ENCODE assay signal across 28 cellular contexts in the genomic region with DNA sequence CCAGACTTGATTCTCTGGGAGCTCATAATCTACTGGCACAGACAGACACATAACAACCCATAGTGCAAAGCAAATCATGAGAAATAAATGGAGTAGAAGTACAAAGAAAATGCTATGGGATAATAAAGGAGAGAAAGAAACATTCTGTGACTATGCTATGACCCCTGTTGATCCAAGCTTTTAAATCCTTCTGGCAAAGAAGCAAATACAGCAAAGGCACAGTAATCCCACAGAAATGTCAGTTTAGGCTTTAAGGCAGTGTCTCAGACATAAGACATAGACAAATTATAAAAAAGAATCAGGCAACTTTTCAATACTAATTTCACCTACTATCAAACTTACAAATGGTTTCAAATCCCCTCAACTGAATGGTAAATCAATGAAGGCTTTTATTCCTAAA. TPM values are rescaled to one million over a fixed set of nuclear protein-coding genes. Genes with fewer than 3 reads are reported as not detected.
DNase-seq lines count a peak whose midpoint lies in the region; ATAC-seq and TF ChIP-seq lines count a peak whose summit lies in the region.
"Had no signal": no experiment of that assay in that cellular context is flagged by ENCODE, and none has a peak within 500 bp of the region (broad histone marks: within the 10 kb centered on the region; RNA-seq: fewer than 3 reads in every experiment).

No MANE protein-coding gene starts in this region.

- TF ChIP-seq CTCF in IMR-90 (conservative IDR thresholded peaks at IDR 0.05; ENCODE audit: low read depth, low read length): no peak
- TF ChIP-seq CTCF in neutrophil (IDR thresholded peaks at IDR 0.05): no peak
- no peak for TF ChIP-seq CTCF in upper lobe of left lung (IDR thresholded peaks at IDR 0.05)

- H3K27ac ChIP-seq in IMR-90 (ENCODE audit: insufficient read depth, low read length): no peak overlapping the region
- peak overlapping the region; percentile 40 for H3K27ac ChIP-seq in neutrophil
- peak overlapping the region in 2 of 4 donors; percentile 16 to 49 for H3K27ac ChIP-seq in upper lobe of left lung
- H3K27ac ChIP-seq: A549, KMS-11, SK-N-MC had no signal

- in situ Hi-C loops in IMR-90 (cut with MboI; ENCODE audit: low sequenced_read_pairs): no loop called here

- H3K4me2 ChIP-seq in IMR-90 (ENCODE audit: low read depth, low read length): no peak overlapping the region
- H3K4me2 ChIP-seq: A549, GM23338, KMS-11 had no signal

- H2AFZ ChIP-seq in IMR-90 (replicated peaks; ENCODE audit: low read length, poor library complexity): no peak overlapping the region
- H2AFZ ChIP-seq: GM23338 had no signal

- H2BK15ac ChIP-seq in IMR-90 (ENCODE audit: low read depth, low read length): no peak overlapping the region

- no peak overlapping the region for H3K18ac ChIP-seq in IMR-90 (ENCODE audit: low read depth, low read length)

- CTCF ChIA-PET in IMR-90 (lab: Yijun Ruan, JAX): no interaction called here

- BruUV-seq in IMR-90 (replicated peaks; lab: Mats Ljungman, UMichigan): no TSS peak

- no peak overlapping the region for H4K5ac ChIP-seq in IMR-90 (ENCODE audit: low read depth, low read length)

- TF ChIP-seq RAD21 in IMR-90 (IDR thresholded peaks at IDR 0.05; ENCODE audit: low read length): no peak

- no peak overlapping the region for H2BK5ac ChIP-seq in IMR-90 (ENCODE audit: low read depth, low read length, poor library complexity, severe bottlenecking)

- peaks cover 2% of the 10 kb centered on the region; the same call in 1 of the 2 replicates for H3K4me1 ChIP-seq in IMR-90 (ENCODE audit: control insufficient read depth, insufficient read depth, low read length)
- peaks cover 17 to 25% of the 10 kb centered on the region in 2 experiments for H3K4me1 ChIP-seq in neutrophil (ENCODE audit: control insufficient read depth in 1 of 2, insufficient read depth in 1 of 2, low read depth in 1 of 2, low read length in 1 of 2)
- peaks cover 11 to 43% (median 20%) of the 10 kb centered on the region in 4 donors for H3K4me1 ChIP-seq in upper lobe of left lung
- H3K4me1 ChIP-seq: A549, Caco-2, HAP-1 had no signal

- no peak overlapping the region for H3K14ac ChIP-seq in IMR-90 (replicated peaks; ENCODE audit: low read depth, low read length)

- TF ChIP-seq EP300 in upper lobe of left lung (IDR thresholded peaks at IDR 0.05): no peak

- no peak overlapping the region for H3K9ac ChIP-seq in IMR-90 (ENCODE audit: low read depth, low read length)
- H3K9ac ChIP-seq: KMS-11 had no signal

- H2BK120ac ChIP-seq in IMR-90 (ENCODE audit: low read depth, low read length): no peak overlapping the region

- POLR2A ChIA-PET in IMR-90 (lab: Charles Lee; ENCODE audit: unreplicated experiment): no interaction called here

- H3K4ac ChIP-seq in IMR-90 (ENCODE audit: low read depth, low read length): no peak overlapping the region

- H3K27me3 ChIP-seq in IMR-90 (ENCODE audit: control insufficient read depth, insufficient read depth, low read length) (no peaks in the 10 kb centered on the region), neutrophil (no peaks in the 10 kb centered on the region), upper lobe of left lung (no peaks in the 10 kb centered on the region)

- H2BK20ac ChIP-seq in IMR-90 (ENCODE audit: low read depth, low read length): no peak overlapping the region

- peaks cover 1% of the 10 kb centered on the region; the same call in 1 of the 2 replicates for H3K36me3 ChIP-seq in IMR-90 (ENCODE audit: control insufficient read depth, insufficient read depth, low read length)
- H3K36me3 ChIP-seq in neutrophil: peaks cover 9% of the 10 kb centered on the region
- peaks cover 3 to 16% (median 6%) of the 10 kb centered on the region in 4 donors for H3K36me3 ChIP-seq in upper lobe of left lung

- no peak overlapping the region for H2AK9ac ChIP-seq in IMR-90 (replicated peaks; ENCODE audit: low read depth, low read length, poor library complexity)

- peaks cover 25 to 64% of the 10 kb centered on the region in 2 experiments for H3K79me1 ChIP-seq in IMR-90 (ENCODE audit: low read depth in 1 of 2, low read length in 2 of 2)

- H3K9me1 ChIP-seq in IMR-90 (ENCODE audit: insufficient read depth, low read length): peaks cover 4% of the 10 kb centered on the region; the same call in 1 of the 2 replicates

- intact Hi-C loops in IMR-90 (cut with micrococcal nuclease): no loop called here

- no peak overlapping the region for H3K23ac ChIP-seq in IMR-90 (ENCODE audit: low read depth, low read length)

- TF ChIP-seq POLR2A in IMR-90 (IDR thresholded peaks at IDR 0.05; ENCODE audit: low read depth, low read length) (no peak), upper lobe of left lung (IDR thresholded peaks at IDR 0.05) (no peak)

- H3K4me3 ChIP-seq in IMR-90 (ENCODE audit: insufficient read depth, low read depth, low read length) (no peak overlapping the region), neutrophil (ENCODE audit: low read depth in 1 of 2, low read length in 1 of 2) (no peak overlapping the region), upper lobe of left lung (no peak overlapping the region)
- H3K4me3 ChIP-seq: A549, GM12878, GM23338, HAP-1, SK-N-MC had no signal

- DNase-seq in EH (ENCODE audit: low read depth) (peak; percentile 21), IMR-90 (peak; percentile 42), fibroblast of peridontal ligament (ENCODE audit: extremely low read depth) (peak; percentile 32), RKO (ENCODE audit: low spot score) (no peak), upper lobe of left lung (no peak), hepatic stellate cell (ENCODE audit: low spot score) (no peak)
- DNase-seq: C1 segment of cervical spinal cord; Caco-2; CD8-positive, alpha-beta T cell; EL; GDM1; MM.1S; NCI-H1694; NCI-H2029 treated with DMSO at 0.1 percent for 48 hours; NCI-H2227 treated with DMSO at 0.1 percent for 48 hours; NCI-H510A; NCI-H69; SHP77 treated with DMSO at 0.1 percent for 48 hours; SW 1271 had no signal

- no peak overlapping the region for H2AK5ac ChIP-seq in IMR-90 (ENCODE audit: low read depth, low read length)

- H3K9me3 ChIP-seq in IMR-90 (ENCODE audit: control insufficient read depth, insufficient read depth, low read length) (no peaks in the 10 kb centered on the region), neutrophil (no peaks in the 10 kb centered on the region), upper lobe of left lung (no peaks in the 10 kb centered on the region)
- H3K9me3 ChIP-seq: A549, Caco-2, HAP-1 had no signal

- peaks cover 49% of the 10 kb centered on the region for H4K20me1 ChIP-seq in IMR-90 (ENCODE audit: insufficient read depth, low read length)

- H4K8ac ChIP-seq in IMR-90 (ENCODE audit: low read depth in 2 of 2, low read length in 2 of 2): no peak overlapping the region

- peak; percentile 23; the same call in 1 of the 2 replicates for ATAC-seq in IMR-90 (ENCODE audit: low read depth)
- ATAC-seq in GM18858 (IDR thresholded peaks at IDR 0.05; ENCODE audit: unreplicated experiment): no peak
- ATAC-seq in upper lobe of left lung (ENCODE audit: low FRiP score in 2 of 2): no peak
- ATAC-seq: A549; CD8-positive, alpha-beta T cell; GM12878; GM23338; Panc1 had no signal

- dilution Hi-C loops in IMR-90 (cut with HindIII; ENCODE audit: low sequenced_read_pairs, unreplicated experiment): no loop called here

- H4K91ac ChIP-seq in IMR-90 (ENCODE audit: insufficient read depth, low read depth, low read length): no peak overlapping the region

- no peak overlapping the region for H3K56ac ChIP-seq in IMR-90 (ENCODE audit: extremely low read depth, insufficient read depth, low read length)

TF ChIP-seq in IMR-90, 13 proteins besides CTCF, POLR2A, EP300 and RAD21 (continues in another document):
- TF ChIP-seq MAFK (IDR thresholded peaks at IDR 0.05; ENCODE audit: low read depth, low read length): no peak
- TF ChIP-seq MXI1 (IDR thresholded peaks at IDR 0.05; ENCODE audit: borderline replicate concordance, low read depth, low read length): no peak
- no peak for TF ChIP-seq FOS (IDR thresholded peaks at IDR 0.05; ENCODE audit: low read depth, low read length)
- no peak for TF ChIP-seq MAZ (IDR thresholded peaks at IDR 0.05; ENCODE audit: borderline replicate concordance, low read depth, low read length)
- TF ChIP-seq CHD1 (IDR thresholded peaks at IDR 0.05; ENCODE audit: low read depth, low read length): no peak
- TF ChIP-seq RCOR1 (IDR thresholded peaks at IDR 0.05; ENCODE audit: insufficient replicate concordance, low read length): no peak
- TF ChIP-seq NFE2L2 (IDR thresholded peaks at IDR 0.05; ENCODE audit: low read depth, low read length): no peak
- TF ChIP-seq CEBPB (IDR thresholded peaks at IDR 0.05; ENCODE audit: low read depth, low read length): no peak
- TF ChIP-seq, protein P1, sequence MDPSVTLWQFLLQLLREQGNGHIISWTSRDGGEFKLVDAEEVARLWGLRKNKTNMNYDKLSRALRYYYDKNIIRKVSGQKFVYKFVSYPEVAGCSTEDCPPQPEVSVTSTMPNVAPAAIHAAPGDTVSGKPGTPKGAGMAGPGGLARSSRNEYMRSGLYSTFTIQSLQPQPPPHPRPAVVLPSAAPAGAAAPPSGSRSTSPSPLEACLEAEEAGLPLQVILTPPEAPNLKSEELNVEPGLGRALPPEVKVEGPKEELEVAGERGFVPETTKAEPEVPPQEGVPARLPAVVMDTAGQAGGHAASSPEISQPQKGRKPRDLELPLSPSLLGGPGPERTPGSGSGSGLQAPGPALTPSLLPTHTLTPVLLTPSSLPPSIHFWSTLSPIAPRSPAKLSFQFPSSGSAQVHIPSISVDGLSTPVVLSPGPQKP (IDR thresholded peaks at IDR 0.05; ENCODE audit: borderline replicate concordance, low read depth, low read length): no peak
- TF ChIP-seq BHLHE40 (IDR thresholded peaks at IDR 0.05; ENCODE audit: low read depth, low read length): no peak
- TF ChIP-seq RFX5 (IDR thresholded peaks at IDR 0.05; ENCODE audit: low read depth, low read length): no peak
- no peak for TF ChIP-seq SMC3 (IDR thresholded peaks at IDR 0.05; ENCODE audit: low read depth, low read length)

RNA-seq across cellular contexts. Expression of a gene that starts 12.5 kb away (rescaled TPM):
- total RNA-seq in IMR-90 (2012; rRNA removed) (13.1 and 20.6 TPM in 2 replicates), upper lobe of left lung (10 to 100 TPM; 14.4 to 39.8 (median 25.5) TPM)
- polyA plus RNA-seq in IMR-90 (2012; rRNA removed): 12.1 and 12.5 TPM in 2 replicates
- 7.1 and 7.3 TPM in 2 replicates for polyA plus RNA-seq in IMR-90 (2012; cell fraction: cytosol; rRNA removed)
- 10.5 and 18.9 TPM in 2 replicates for polyA plus RNA-seq in IMR-90 (2012; cell fraction: nucleus; rRNA removed; ENCODE audit: low replicate concordance)

RNA-seq across cellular contexts. Expression of a gene that starts 21.7 kb away (rescaled TPM):
- total RNA-seq in IMR-90 (2012; rRNA removed) (21.9 and 23.1 TPM in 2 replicates), upper lobe of left lung (10 to 100 TPM; 20.2 to 39.2 (median 30.1) TPM)
- polyA plus RNA-seq in IMR-90 (2012; rRNA removed): 10.5 and 11.3 TPM in 2 replicates
- 8.6 and 13.8 TPM in 2 replicates for polyA plus RNA-seq in IMR-90 (2012; cell fraction: cytosol; rRNA removed)
- polyA plus RNA-seq in IMR-90 (2012; cell fraction: nucleus; rRNA removed; ENCODE audit: low replicate concordance): 2.5 and 6.5 TPM in 2 replicates

Comparison
In these comparisons a context has a peak if more than half of its experiments do, and no peak if none do; other contexts are left out.
1. DNase-seq: peak in EH (single experiment), IMR-90 (single experiment) and fibroblast of peridontal ligament (single experiment); none in RKO (single experiment), upper lobe of left lung (0 of 2) and hepatic stellate cell (single experiment).